In genomic region chr9:115158666-115159481, GRCh38 we compare ENCODE assay signal across 18 cellular contexts. TPM values are rescaled to one million over a fixed set of nuclear protein-coding genes. Genes with fewer than 3 reads are reported as not detected.
DNase-seq lines count a peak whose midpoint lies in the region; ATAC-seq, FAIRE-seq and TF ChIP-seq lines count a peak whose summit lies in the region.
"Had no signal": no experiment of that assay in that cellular context is flagged by ENCODE, and none has a peak within 500 bp of the region (broad histone marks: within the 10 kb centered on the region; RNA-seq: fewer than 3 reads in every experiment).

No MANE protein-coding gene starts in this region.

- no peaks in the 10 kb centered on the region for H3K36me3 ChIP-seq in brain microvascular endothelial cell (replicated peaks)

- H3K4me3 ChIP-seq in brain microvascular endothelial cell (ENCODE audit: low read depth, low read length): no peak overlapping the region

- no peak overlapping the region for H3K4me3 Mint-ChIP-seq in activated CD4-positive, alpha-beta T cell treated with anti-CD3 and anti-CD28 coated beads for 36 hours
- H3K4me3 Mint-ChIP-seq: activated CD4-positive, alpha-beta memory T cell treated with anti-CD3 and anti-CD28 coated beads, Interleukin-2, amount 10 ng/mL, durations not matched to agents 7 days and 5 days; activated T-helper 17 cell treated with anti-CD3 and anti-CD28 coated beads, Interleukin-2, amount 50 U/mL, for 72 hours had no signal

- H3K36me3 Mint-ChIP-seq in activated CD4-positive, alpha-beta T cell treated with anti-CD3 and anti-CD28 coated beads for 36 hours (ENCODE audit: low read depth): no peaks in the 10 kb centered on the region

- H3K27me3 ChIP-seq in brain microvascular endothelial cell (replicated peaks): no peaks in the 10 kb centered on the region

- peaks cover 16% of the 10 kb centered on the region for H3K27me3 Mint-ChIP-seq in activated CD4-positive, alpha-beta T cell treated with anti-CD3 and anti-CD28 coated beads for 36 hours

- no peak overlapping the region for H3K27ac ChIP-seq in brain microvascular endothelial cell

- FAIRE-seq in urothelium cell line (lab: Jason Lieb, UNC): peak; percentile 9
- FAIRE-seq: A204.1, H1 had no signal

- ATAC-seq in activated CD4-positive, alpha-beta T cell treated with anti-CD3 and anti-CD28 coated beads for 36 hours: no peak
- ATAC-seq: activated T-helper 17 cell treated with anti-CD3 and anti-CD28 coated beads, Interleukin-2, amount 50 U/mL, for 72 hours had no signal

- TF ChIP-seq CTCF in brain microvascular endothelial cell (IDR thresholded peaks at IDR 0.05; ENCODE audit: low read depth, low read length, missing control alignments) (no peak), GM20000 (IDR thresholded peaks at IDR 0.05; ENCODE audit: extremely low read depth, missing control alignments) (no peak)

- CTCF ChIA-PET in activated CD4-positive, alpha-beta T cell treated with anti-CD3 and anti-CD28 coated beads for 36 hours (lab: Charles Lee): interaction anchor here (0.7 kb wide), 1 partner anchor 48 kb away, joined by 3 read pairs; no protein-coding TSS in a partner anchor

- intact Hi-C loops in activated CD4-positive, alpha-beta T cell treated with anti-CD3 and anti-CD28 coated beads for 36 hours (cut with DNase I, micrococcal nuclease): no loop called here

- no peak overlapping the region for H3K27ac Mint-ChIP-seq in activated CD4-positive, alpha-beta T cell treated with anti-CD3 and anti-CD28 coated beads for 36 hours
- H3K27ac Mint-ChIP-seq: activated CD4-positive, alpha-beta memory T cell treated with anti-CD3 and anti-CD28 coated beads, Interleukin-2, amount 10 ng/mL, durations not matched to agents 7 days and 5 days; activated T-helper 17 cell treated with anti-CD3 and anti-CD28 coated beads, Interleukin-2, amount 50 U/mL, for 72 hours had no signal

- peaks cover 6% of the 10 kb centered on the region for H3K4me1 Mint-ChIP-seq in activated CD4-positive, alpha-beta T cell treated with anti-CD3 and anti-CD28 coated beads for 36 hours
- H3K4me1 Mint-ChIP-seq: activated CD4-positive, alpha-beta memory T cell treated with anti-CD3 and anti-CD28 coated beads, Interleukin-2, amount 10 ng/mL, durations not matched to agents 7 days and 5 days; activated T-helper 17 cell treated with anti-CD3 and anti-CD28 coated beads, Interleukin-2, amount 50 U/mL, for 72 hours had no signal

- H3K9me3 Mint-ChIP-seq in activated CD4-positive, alpha-beta T cell treated with anti-CD3 and anti-CD28 coated beads for 36 hours (ENCODE audit: low read depth): no peaks in the 10 kb centered on the region
- H3K9me3 Mint-ChIP-seq: activated CD4-positive, alpha-beta memory T cell treated with anti-CD3 and anti-CD28 coated beads, Interleukin-2, amount 10 ng/mL, durations not matched to agents 7 days and 5 days; activated T-helper 17 cell treated with anti-CD3 and anti-CD28 coated beads, Interleukin-2, amount 50 U/mL, for 72 hours had no signal

- POLR2A ChIA-PET in activated CD4-positive, alpha-beta T cell treated with anti-CD3 and anti-CD28 coated beads for 36 hours (lab: Charles Lee): no interaction called here

- in situ Hi-C loops in brain microvascular endothelial cell (cut with HindIII; ENCODE audit: low pct_ligation_motif_present, low sequenced_read_pairs): no loop called here

- peak; percentile 7 for DNase-seq in activated CD4-positive, alpha-beta T cell treated with anti-CD3 and anti-CD28 coated beads for 36 hours
- DNase-seq in activated CD4-positive, alpha-beta T cell treated with anti-CD3 and anti-CD28 coated beads for 48 hours: no peak
- DNase-seq in amniotic epithelial cell (ENCODE audit: low read depth) (peak; percentile 83), glomerular visceral epithelial cell (ENCODE audit: extremely low spot score) (peak; percentile 71), urothelium cell line (ENCODE audit: low spot score) (no peak), brain microvascular endothelial cell (no peak), COLO829 (ENCODE audit: low spot score) (no peak), GM20000 (ENCODE audit: low spot score) (no peak)
- DNase-seq: activated CD4-positive, alpha-beta memory T cell treated with anti-CD3 and anti-CD28 coated beads, Interleukin-2, amount 10 ng/mL, durations not matched to agents 7 days and 5 days; Calu3; effector CD8-positive, alpha-beta T cell; kidney glomerular epithelial cell; NCI-H1105; NCI-H2227 treated with DMSO at 0.1 percent for 48 hours; trophoblast cell had no signal

RNA-seq across cellular contexts. Expression of gene TNC, which starts 40.9 kb away (rescaled TPM):
- under 1 TPM; 0.11 to 0.90 TPM for total RNA-seq in activated CD4-positive, alpha-beta T cell treated with anti-CD3 and anti-CD28 coated beads for 36 hours
- total RNA-seq: activated T-helper 17 cell treated with anti-CD3 and anti-CD28 coated beads, Interleukin-2, amount 50 U/mL, for 72 hours had no signal

Comparison
In these comparisons a context has a peak if more than half of its experiments do, and no peak if none do; other contexts are left out.
1. DNase-seq: peak in activated CD4-positive, alpha-beta T cell treated with anti-CD3 and anti-CD28 coated beads for 36 hours (single experiment), amniotic epithelial cell (single experiment) and glomerular visceral epithelial cell (single experiment); none in activated CD4-positive, alpha-beta T cell treated with anti-CD3 and anti-CD28 coated beads for 48 hours (single experiment), urothelium cell line (single experiment), brain microvascular endothelial cell (single experiment), COLO829 (single experiment) and GM20000 (single experiment).